In the genomic region with DNA sequence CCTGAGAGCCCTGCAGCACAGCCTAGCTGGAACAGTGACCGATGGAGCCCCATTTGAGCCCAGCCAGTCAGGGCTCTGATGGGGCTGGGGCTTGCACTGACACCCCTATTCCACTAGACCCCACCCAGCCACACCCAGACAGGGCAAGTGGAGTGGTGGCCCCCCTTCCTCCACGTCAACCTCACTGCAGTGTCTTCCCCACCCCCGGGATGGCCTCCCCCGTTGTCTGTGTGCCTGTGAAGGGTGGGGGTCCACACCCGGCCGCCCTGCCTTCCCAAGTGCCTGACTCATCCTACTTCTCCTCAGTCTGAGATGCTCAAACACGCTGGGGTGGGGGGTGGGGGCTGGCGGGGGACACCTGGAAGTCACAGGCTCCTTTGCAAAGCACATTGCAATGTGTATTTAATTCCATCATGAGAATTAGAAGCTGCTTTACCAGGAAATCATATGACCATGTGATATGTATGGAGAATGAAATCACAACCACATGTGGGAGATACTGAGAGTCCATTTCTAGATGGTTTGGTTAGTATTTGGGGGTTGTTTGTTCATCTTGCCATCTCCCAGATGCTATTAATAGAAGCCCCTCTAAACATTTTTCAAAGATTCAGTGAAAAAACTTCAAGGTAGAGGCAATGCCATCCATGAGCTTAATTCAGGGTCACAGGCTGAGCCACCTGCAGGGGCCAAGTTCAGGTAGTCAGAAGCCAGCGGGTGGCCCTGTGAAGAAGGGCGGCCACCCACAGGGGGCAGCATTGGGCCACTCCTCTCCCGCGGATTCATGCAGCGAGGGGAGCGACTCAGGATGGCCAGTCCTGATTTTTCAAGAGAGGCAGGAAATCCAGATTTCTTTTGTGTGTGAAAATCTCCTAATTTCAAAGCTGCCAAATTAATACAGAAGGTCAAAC, we compare ENCODE assay signal across 9 cellular contexts. TPM values are rescaled to one million over a fixed set of nuclear protein-coding genes. Genes with fewer than 3 reads are reported as not detected.
DNase-seq lines count a peak whose midpoint lies in the region; ATAC-seq and TF ChIP-seq lines count a peak whose summit lies in the region.
"Had no signal": no experiment of that assay in that cellular context is flagged by ENCODE, and none has a peak within 500 bp of the region (broad histone marks: within the 10 kb centered on the region; RNA-seq: fewer than 3 reads in every experiment).

No MANE protein-coding gene starts in this region.

- no peaks in the 10 kb centered on the region for H3K9me3 ChIP-seq in heart left ventricle

- CTCF ChIA-PET in activated naive CD4-positive, alpha-beta T cell treated with anti-CD3 and anti-CD28 coated beads for 36 hours (lab: Charles Lee): interaction anchor here (0.6 to 5.8 kb wide), 15 partner anchors 9 to 123 kb away, joined by 3 to 73 read pairs (median 5); partner anchors contain the start of gene GMPPA

- H3K36me3 Mint-ChIP-seq in activated naive CD4-positive, alpha-beta T cell treated with anti-CD3 and anti-CD28 coated beads for 36 hours (ENCODE audit: low read depth): no peaks in the 10 kb centered on the region
- H3K36me3 Mint-ChIP-seq: activated naive CD4-positive, alpha-beta T cell treated with anti-CD3 and anti-CD28 coated beads, Interleukin-2, amount 50 U/mL, for 24 hours had no signal

- no peaks in the 10 kb centered on the region for H3K27me3 ChIP-seq in heart left ventricle

- H3K9me3 Mint-ChIP-seq in activated naive CD4-positive, alpha-beta T cell treated with anti-CD3 and anti-CD28 coated beads for 36 hours: no peaks in the 10 kb centered on the region
- H3K9me3 Mint-ChIP-seq: activated naive CD4-positive, alpha-beta T cell treated with anti-CD3 and anti-CD28 coated beads, Interleukin-2, amount 50 U/mL, for 24 hours had no signal

- intact Hi-C loops in activated naive CD4-positive, alpha-beta T cell treated with anti-CD3 and anti-CD28 coated beads for 36 hours (cut with micrococcal nuclease): loop anchor here (1.0 to 2.0 kb wide), 4 partner anchors 45 to 166 kb away; no protein-coding TSS in a partner anchor
- intact Hi-C loops in heart left ventricle (cut with DNase I) (loop anchor here (1.0 to 10.0 kb wide), 8 partner anchors 45 to 74 kb away; no protein-coding TSS in a partner anchor), posterior vena cava (cut with DNase I) (loop anchor here in 1 of 2 donors (10.0 kb wide), 1 partner anchor 71 kb away; no protein-coding TSS in a partner anchor)

- no peak overlapping the region for H3K4me3 ChIP-seq in heart left ventricle

- ATAC-seq in HG02885 (IDR thresholded peaks at IDR 0.05; ENCODE audit: poor library complexity, unreplicated experiment) (peak; percentile 67), heart left ventricle (peak in 3 of 4 donors; percentile 31 to 67 (median 60)), HG02759 (IDR thresholded peaks at IDR 0.05; ENCODE audit: unreplicated experiment) (no peak), HG02884 (IDR thresholded peaks at IDR 0.05; ENCODE audit: unreplicated experiment) (no peak)

- H3K36me3 ChIP-seq in heart left ventricle: peaks cover 0 to 42% (median 4%) of the 10 kb centered on the region in 9 donors

- peaks cover 4% of the 10 kb centered on the region for H3K4me1 Mint-ChIP-seq in activated naive CD4-positive, alpha-beta T cell treated with anti-CD3 and anti-CD28 coated beads for 36 hours (ENCODE audit: low read depth)

- TF ChIP-seq CTCF in heart left ventricle (IDR thresholded peaks at IDR 0.05): peak; percentile 79 to 90 (median 86)

- peak overlapping the region in 7 of 12 donors; percentile 25 to 72 (median 63) for H3K27ac ChIP-seq in heart left ventricle

- peak; percentile 71 for DNase-seq in Daoy (ENCODE audit: low read depth)
- peak; percentile 66 for DNase-seq in RPMI8226
- DNase-seq in activated naive CD4-positive, alpha-beta T cell treated with anti-CD3 and anti-CD28 coated beads for 36 hours: peak; percentile 80
- DNase-seq in heart left ventricle: peak in 4 of 5 donors; percentile 67 to 79 (median 68)
- DNase-seq in posterior vena cava (ENCODE audit: low spot score): peak; percentile 91

- TF ChIP-seq POLR2A in heart left ventricle (IDR thresholded peaks at IDR 0.05): no peak

- WGBS in heart left ventricle, 4 donors: 24 to 34% (median 31%) methylated on average over 13 to 14 of the region's 14 CpGs

- peaks cover 2% of the 10 kb centered on the region for H3K27me3 Mint-ChIP-seq in activated naive CD4-positive, alpha-beta T cell treated with anti-CD3 and anti-CD28 coated beads for 36 hours (ENCODE audit: low read depth)

- H3K27ac Mint-ChIP-seq in activated naive CD4-positive, alpha-beta T cell treated with anti-CD3 and anti-CD28 coated beads for 36 hours: no peak overlapping the region
- H3K27ac Mint-ChIP-seq: activated naive CD4-positive, alpha-beta T cell treated with anti-CD3 and anti-CD28 coated beads, Interleukin-2, amount 50 U/mL, for 24 hours had no signal

- H3K4me3 Mint-ChIP-seq in activated naive CD4-positive, alpha-beta T cell treated with anti-CD3 and anti-CD28 coated beads for 36 hours: no peak overlapping the region
- H3K4me3 Mint-ChIP-seq: activated naive CD4-positive, alpha-beta T cell treated with anti-CD3 and anti-CD28 coated beads, Interleukin-2, amount 50 U/mL, for 24 hours had no signal

- H3K4me1 ChIP-seq in heart left ventricle: peaks cover 0 to 31% (median 0%) of the 10 kb centered on the region in 12 donors

RNA-seq across cellular contexts. Expression of gene GMPPA, which starts 22.7 kb away (rescaled TPM):
- total RNA-seq in Daoy (2014; rRNA removed; shearing (Covaris generic)): 30.0 and 47.6 TPM in 2 replicates
- total RNA-seq in activated naive CD4-positive, alpha-beta T cell treated with anti-CD3 and anti-CD28 coated beads for 36 hours: 10 to 100 TPM; 25.2 to 28.4 TPM
- total RNA-seq in heart left ventricle: 10 to 100 TPM; 15.8 to 31.6 (median 20.1) TPM
- polyA plus RNA-seq in heart left ventricle: 10 to 100 TPM; 18.2 to 35.5 TPM
- 10 to 100 TPM; 33.9 to 42.8 TPM for total RNA-seq in posterior vena cava

RNA-seq across cellular contexts. Expression of gene ASIC4, which starts 38.3 kb away (rescaled TPM):
- 0.42 TPM in 1 of 2 replicates, not detected in the other for total RNA-seq in Daoy (2014; rRNA removed; shearing (Covaris generic))
- total RNA-seq in activated naive CD4-positive, alpha-beta T cell treated with anti-CD3 and anti-CD28 coated beads for 36 hours: not detected
- total RNA-seq in heart left ventricle (under 1 TPM in 1 of 9 donors, not detected in 8; 0.10 TPM), posterior vena cava (under 1 TPM in 1 of 2 donors, not detected in 1; 0.38 TPM)
- under 1 TPM; 0.03 to 0.08 TPM for polyA plus RNA-seq in heart left ventricle

RNA-seq across cellular contexts. Expression of gene SPEG, which starts 41.3 kb away (rescaled TPM):
- total RNA-seq in Daoy (2014; rRNA removed; shearing (Covaris generic)): 4.9 and 18.4 TPM in 2 replicates
- total RNA-seq in activated naive CD4-positive, alpha-beta T cell treated with anti-CD3 and anti-CD28 coated beads for 36 hours: 1 to 10 TPM; 1.3 to 1.4 TPM
- total RNA-seq in heart left ventricle (100 to 1,000 TPM in 6 of 9 donors, 10 to 100 TPM in 3; 93.6 to 150 (median 114) TPM), posterior vena cava (100 to 1,000 TPM; 175 to 217 TPM)
- 10 to 100 TPM; 64.8 to 92.2 TPM for polyA plus RNA-seq in heart left ventricle

RNA-seq across cellular contexts. Expression of gene DES, which starts 57.8 kb away (rescaled TPM):
- 0.17 and 0.77 TPM in 2 replicates for total RNA-seq in Daoy (2014; rRNA removed; shearing (Covaris generic))
- total RNA-seq in activated naive CD4-positive, alpha-beta T cell treated with anti-CD3 and anti-CD28 coated beads for 36 hours: not detected
- total RNA-seq in heart left ventricle: over 10,000 TPM in 8 of 9 donors, 1,000 to 10,000 TPM in 1; 9,618 to 28,674 (median 17,979) TPM
- polyA plus RNA-seq in heart left ventricle: over 10,000 TPM; 15,024 to 19,385 TPM
- 1,000 to 10,000 TPM; 6,561 to 7,652 TPM for total RNA-seq in posterior vena cava

Comparison
In these comparisons a context has a peak if more than half of its experiments do, and no peak if none do; other contexts are left out.
1. ATAC-seq: peak in HG02885 (single experiment) and heart left ventricle (3 of 4); none in HG02759 (single experiment) and HG02884 (single experiment).
2. Peak in every context shown above with its lines, with median percentiles within 50 percentile points of each other: DNase-seq.